In genomic region chr17:38917259-38917658, GRCh38 we compare ENCODE assay signal across 14 cellular contexts. TPM values are rescaled to one million over a fixed set of nuclear protein-coding genes. Genes with fewer than 3 reads are reported as not detected.
DNase-seq lines count a peak whose midpoint lies in the region; ATAC-seq and TF ChIP-seq lines count a peak whose summit lies in the region.
"Had no signal": no experiment of that assay in that cellular context is flagged by ENCODE, and none has a peak within 500 bp of the region (broad histone marks: within the 10 kb centered on the region; RNA-seq: fewer than 3 reads in every experiment).

No MANE protein-coding gene starts in this region.

- no peak for TF ChIP-seq EP300 in sigmoid colon (IDR thresholded peaks at IDR 0.05)

- in situ Hi-C loops in brain microvascular endothelial cell (cut with HindIII; ENCODE audit: low pct_ligation_motif_present, low sequenced_read_pairs), result no loop called here

- H3K27me3 ChIP-seq in brain microvascular endothelial cell (replicated peaks) (no peaks in the 10 kb centered on the region), sigmoid colon (no peaks in the 10 kb centered on the region), A673 (replicated peaks; ENCODE audit: insufficient read depth, low read depth, low read length, poor library complexity) (no peaks in the 10 kb centered on the region)
- H3K27me3 ChIP-seq: neural progenitor cell had no signal

- H3K36me3 ChIP-seq in brain microvascular endothelial cell (replicated peaks) (peaks cover 83% of the 10 kb centered on the region), sigmoid colon (peaks cover 24 to 67% (median 46%) of the 10 kb centered on the region in 4 donors), A673 (ENCODE audit: insufficient read depth, low read length, poor library complexity, severe bottlenecking) (no peaks in the 10 kb centered on the region)
- H3K36me3 ChIP-seq: neural progenitor cell had no signal

- H3K4me3 Mint-ChIP-seq in activated CD4-positive, alpha-beta T cell treated with anti-CD3 and anti-CD28 coated beads for 36 hours, result no peak overlapping the region
- H3K4me3 Mint-ChIP-seq: neural progenitor cell; stimulated activated memory B cell treated with anti-CD40 and anti-IgM and Interleukin-4, amounts not matched to agents 10 μg/mL and 1 μg/mL and 100 μg/mL, for 72 hours had no signal

- CTCF ChIA-PET in activated CD4-positive, alpha-beta T cell treated with anti-CD3 and anti-CD28 coated beads for 36 hours (lab: Charles Lee), result interaction anchor here (0.6 kb wide), 1 partner anchor 551 kb away, joined by 3 read pairs; no protein-coding TSS in a partner anchor
- CTCF ChIA-PET in A673 (lab: Charles Lee), result no interaction called here

- peak; percentile 28 for TF ChIP-seq CTCF in brain microvascular endothelial cell (IDR thresholded peaks at IDR 0.05; ENCODE audit: low read depth, low read length, missing control alignments)
- no peak for TF ChIP-seq CTCF in sigmoid colon (IDR thresholded peaks at IDR 0.05)
- no peak for TF ChIP-seq CTCF in A673 (conservative IDR thresholded peaks at IDR 0.05; ENCODE audit: low read depth, low read length)

- TF ChIP-seq POLR2A in sigmoid colon (IDR thresholded peaks at IDR 0.05), result no peak

- H3K27me3 Mint-ChIP-seq in activated CD4-positive, alpha-beta T cell treated with anti-CD3 and anti-CD28 coated beads for 36 hours, result no peaks in the 10 kb centered on the region
- H3K27me3 Mint-ChIP-seq: stimulated activated memory B cell treated with anti-CD40 and anti-IgM and Interleukin-4, amounts not matched to agents 10 μg/mL and 1 μg/mL and 100 μg/mL, for 72 hours had no signal

- peaks cover 41% of the 10 kb centered on the region for H3K36me3 Mint-ChIP-seq in activated CD4-positive, alpha-beta T cell treated with anti-CD3 and anti-CD28 coated beads for 36 hours (ENCODE audit: low read depth)

- ATAC-seq in activated CD4-positive, alpha-beta T cell treated with anti-CD3 and anti-CD28 coated beads for 36 hours, result no peak
- ATAC-seq in HG02610 (IDR thresholded peaks at IDR 0.05; ENCODE audit: unreplicated experiment), result no peak
- ATAC-seq: stimulated activated memory B cell treated with anti-CD40 and anti-IgM and Interleukin-4, amounts not matched to agents 10 μg/mL and 1 μg/mL and 100 μg/mL, for 72 hours had no signal

- no peak overlapping the region for H3K27ac ChIP-seq in brain microvascular endothelial cell
- no peak overlapping the region for H3K27ac ChIP-seq in sigmoid colon
- H3K27ac ChIP-seq in A673 (ENCODE audit: low read depth, low read length, poor library complexity, severe bottlenecking), result no peak overlapping the region
- H3K27ac ChIP-seq: neural progenitor cell had no signal

- peak overlapping the region; percentile 44 for H3K27ac Mint-ChIP-seq in activated CD4-positive, alpha-beta T cell treated with anti-CD3 and anti-CD28 coated beads for 36 hours
- H3K27ac Mint-ChIP-seq: neural progenitor cell; stimulated activated memory B cell treated with anti-CD40 and anti-IgM and Interleukin-4, amounts not matched to agents 10 μg/mL and 1 μg/mL and 100 μg/mL, for 72 hours had no signal

- 89 to 95% methylated on average over 3 of the region's 3 CpGs for WGBS in sigmoid colon, 2 donors

- intact Hi-C loops in activated CD4-positive, alpha-beta T cell treated with anti-CD3 and anti-CD28 coated beads for 36 hours (cut with DNase I, micrococcal nuclease), result no loop called here
- intact Hi-C loops in sigmoid colon (cut with DNase I), result no loop called here
- intact Hi-C loops in A673 (cut with micrococcal nuclease; ENCODE audit: unreplicated experiment), result no loop called here

- peaks cover 0 to 66% (median 50%) of the 10 kb centered on the region in 4 donors for H3K4me1 ChIP-seq in sigmoid colon
- H3K4me1 ChIP-seq in A673 (ENCODE audit: insufficient read depth, low read length, poor library complexity, severe bottlenecking), result no peaks in the 10 kb centered on the region

- BruUV-seq in A673 (replicated peaks; lab: Mats Ljungman, UMichigan), result no TSS peak

- no peaks in the 10 kb centered on the region for H3K9me3 ChIP-seq in sigmoid colon
- H3K9me3 ChIP-seq in A673 (ENCODE audit: low read depth, low read length, poor library complexity, severe bottlenecking), result no peaks in the 10 kb centered on the region

- peaks cover 22% of the 10 kb centered on the region for H3K4me1 Mint-ChIP-seq in activated CD4-positive, alpha-beta T cell treated with anti-CD3 and anti-CD28 coated beads for 36 hours

- no peak overlapping the region for H3K4me3 ChIP-seq in brain microvascular endothelial cell (ENCODE audit: low read depth, low read length)
- no peak overlapping the region for H3K4me3 ChIP-seq in sigmoid colon
- no peak overlapping the region for H3K4me3 ChIP-seq in A673 (ENCODE audit: low read depth, low read length, poor library complexity, severe bottlenecking)
- H3K4me3 ChIP-seq: neural progenitor cell had no signal

- H3K9me3 Mint-ChIP-seq in activated CD4-positive, alpha-beta T cell treated with anti-CD3 and anti-CD28 coated beads for 36 hours (ENCODE audit: low read depth), result no peaks in the 10 kb centered on the region
- H3K9me3 Mint-ChIP-seq: neural progenitor cell; stimulated activated memory B cell treated with anti-CD40 and anti-IgM and Interleukin-4, amounts not matched to agents 10 μg/mL and 1 μg/mL and 100 μg/mL, for 72 hours had no signal

- no peak for DNase-seq in activated CD4-positive, alpha-beta T cell treated with anti-CD3 and anti-CD28 coated beads for 36 hours
- DNase-seq in activated CD4-positive, alpha-beta T cell treated with anti-CD3 and anti-CD28 coated beads, Interleukin-2, amount 50 U/mL, for 4 hours, result no peak
- peak; percentile 16 for DNase-seq in NCI-H69 (lab: John Stamatoyannopoulos, UW)
- DNase-seq in brain microvascular endothelial cell, result no peak
- DNase-seq in sigmoid colon, result peak; percentile 28
- DNase-seq in A673 (ENCODE audit: low spot score), result no peak
- no peak for DNase-seq in HuH-7 (ENCODE audit: low spot score)
- DNase-seq: cerebellar nuclear complex; NCI-H526 treated with DMSO at 0.1 percent for 48 hours; stimulated activated CD4-positive, alpha-beta T cell treated with anti-CD3 and anti-CD28 coated beads, Interleukin-15, amount 100 ng/mL, for 24 hours had no signal

- POLR2A ChIA-PET in activated CD4-positive, alpha-beta T cell treated with anti-CD3 and anti-CD28 coated beads for 36 hours (lab: Charles Lee), result no interaction called here
- POLR2A ChIA-PET in A673 (lab: Charles Lee; ENCODE audit: low non-redundant PET), result interaction anchor here (0.6 kb wide), 1 partner anchor 31 kb away, joined by 3 read pairs; no protein-coding TSS in a partner anchor

RNA-seq across cellular contexts. Expression of gene LASP1, which starts 47.4 kb away (rescaled TPM):
- total RNA-seq in activated CD4-positive, alpha-beta T cell treated with anti-CD3 and anti-CD28 coated beads for 36 hours, result 100 to 1,000 TPM; 119 to 144 TPM
- total RNA-seq in sigmoid colon (10 to 100 TPM; 27.6 to 64.8 (median 42.2) TPM), A673 (2021) (76.9 and 78.3 TPM in 2 replicates)
- 100 to 1,000 TPM; 122 to 205 (median 182) TPM for polyA plus RNA-seq in sigmoid colon

RNA-seq across cellular contexts. Expression of gene FBXO47, which starts 49.9 kb away (rescaled TPM):
- under 1 TPM; 0.11 to 0.16 TPM for total RNA-seq in activated CD4-positive, alpha-beta T cell treated with anti-CD3 and anti-CD28 coated beads for 36 hours
- total RNA-seq in sigmoid colon, result not detected
- polyA plus RNA-seq in sigmoid colon, result not detected
- total RNA-seq in A673 (2021), result not detected in 2 replicates
- total RNA-seq: MCF 10A had no signal

Comparison
In these comparisons a context has a peak if more than half of its experiments do, and no peak if none do; other contexts are left out.
1. DNase-seq: peak in NCI-H69 (single experiment) and sigmoid colon (single experiment); none in activated CD4-positive, alpha-beta T cell treated with anti-CD3 and anti-CD28 coated beads for 36 hours (single experiment), activated CD4-positive, alpha-beta T cell treated with anti-CD3 and anti-CD28 coated beads, Interleukin-2, amount 50 U/mL, for 4 hours (0 of 2), brain microvascular endothelial cell (single experiment), A673 (single experiment) and HuH-7 (single experiment).